In genomic region chr6:57278570-57278969, GRCh38 we compare ENCODE assay signal across 18 cellular contexts. TPM values are rescaled to one million over a fixed set of nuclear protein-coding genes. Genes with fewer than 3 reads are reported as not detected.
A peak's percentile ranks its signal among the peaks of the same experiment; 100 is the strongest.
DNase-seq lines count a peak whose midpoint lies in the region; TF ChIP-seq lines count a peak whose summit lies in the region.
"Had no signal": no experiment of that assay in that cellular context is flagged by ENCODE, and none has a peak within 500 bp of the region (broad histone marks: within the 10 kb centered on the region; RNA-seq: fewer than 3 reads in every experiment).

No MANE protein-coding gene starts in this region.

- H3F3A ChIP-seq in smooth muscle cell (ENCODE audit: low read depth), result peaks cover 10% of the 10 kb centered on the region

- no peaks in the 10 kb centered on the region for H3K79me2 ChIP-seq in osteoblast (ENCODE audit: insufficient read depth, low read length)
- H3K79me2 ChIP-seq in smooth muscle cell (ENCODE audit: low read depth), result no peaks in the 10 kb centered on the region

- H3K27me3 ChIP-seq in osteoblast (ENCODE audit: insufficient read depth, low read length), result no peaks in the 10 kb centered on the region
- H3K27me3 ChIP-seq in smooth muscle cell (ENCODE audit: low read depth), result no peaks in the 10 kb centered on the region
- no peaks in the 10 kb centered on the region for H3K27me3 ChIP-seq in CD8-positive, alpha-beta memory T cell (ENCODE audit: insufficient read depth, low read length, poor library complexity, severe bottlenecking)
- no peaks in the 10 kb centered on the region for H3K27me3 ChIP-seq in ovary
- H3K27me3 ChIP-seq: BLaER1 treated with 17β-estradiol and CSF1 and Interleukin-3, amounts not matched to agents 10 nM and 100 nM had no signal

- H3K9me3 Mint-ChIP-seq in CD8-positive, alpha-beta memory T cell, result no peaks in the 10 kb centered on the region
- H3K9me3 Mint-ChIP-seq: CD4-positive, alpha-beta memory T cell had no signal

- no peaks in the 10 kb centered on the region for H3K36me3 Mint-ChIP-seq in CD8-positive, alpha-beta memory T cell
- H3K36me3 Mint-ChIP-seq: CD4-positive, alpha-beta memory T cell had no signal

- H3K9me3 ChIP-seq in HEK293 (ENCODE audit: control insufficient read depth, insufficient read depth, low read depth, low read length) (no peaks in the 10 kb centered on the region), osteoblast (ENCODE audit: low read depth, low read length) (no peaks in the 10 kb centered on the region), smooth muscle cell (replicated peaks; ENCODE audit: low read depth) (no peaks in the 10 kb centered on the region), ovary (no peaks in the 10 kb centered on the region)
- H3K9me3 ChIP-seq in CD8-positive, alpha-beta memory T cell (ENCODE audit: low read length), result no peaks in the 10 kb centered on the region
- H3K9me3 ChIP-seq: A549, BE2C, Caco-2 had no signal

- H3K36me3 ChIP-seq in HEK293 (ENCODE audit: control insufficient read depth in 2 of 2, insufficient read depth in 1 of 2, low read length in 2 of 2), result no peaks in the 10 kb centered on the region
- no peaks in the 10 kb centered on the region for H3K36me3 ChIP-seq in osteoblast (ENCODE audit: insufficient read depth, low read length)
- no peaks in the 10 kb centered on the region for H3K36me3 ChIP-seq in smooth muscle cell (ENCODE audit: low read depth)
- no peaks in the 10 kb centered on the region for H3K36me3 ChIP-seq in CD8-positive, alpha-beta memory T cell (ENCODE audit: insufficient read depth, low read length)
- H3K36me3 ChIP-seq in ovary, result no peaks in the 10 kb centered on the region
- H3K36me3 ChIP-seq: BE2C; BLaER1 treated with 17β-estradiol and CSF1 and Interleukin-3, amounts not matched to agents 10 nM and 100 nM had no signal

- intact Hi-C loops in ovary (cut with DNase I), result no loop called here

- H3K4me2 ChIP-seq in osteoblast (ENCODE audit: insufficient read depth, low read length), result no peak overlapping the region
- peak overlapping the region; percentile 58 for H3K4me2 ChIP-seq in smooth muscle cell
- H3K4me2 ChIP-seq: A549; BLaER1 treated with 17β-estradiol and CSF1 and Interleukin-3, amounts not matched to agents 10 nM and 100 nM had no signal

- DNase-seq in osteoblast (ENCODE audit: insufficient read length, low spot score, missing footprints) (peak; percentile 43), smooth muscle cell (lab: John Stamatoyannopoulos, UW; ENCODE audit: unreplicated experiment) (no peak), ovary (no peak)
- no peak for DNase-seq in CD8-positive, alpha-beta memory T cell
- DNase-seq in activated CD8-positive, alpha-beta memory T cell treated with anti-CD3 and anti-CD28 coated beads, Interleukin-2, amount 50 U/mL, for 4 hours, result no peak
- DNase-seq: 8988T; ACHN; AML-193; BE2C; Caco-2; CD4-positive, alpha-beta memory T cell; DMS153; DND-41; H7; HCEC 1CT had no signal

- peak overlapping the region; percentile 58 for H2AFZ ChIP-seq in osteoblast (ENCODE audit: low read length)
- peak overlapping the region; percentile 5 for H2AFZ ChIP-seq in smooth muscle cell (ENCODE audit: low read depth)

- H3K4me3 ChIP-seq in HEK293 (ENCODE audit: low read depth, low read length) (no peak overlapping the region), osteoblast (ENCODE audit: insufficient read depth, low read length) (no peak overlapping the region), smooth muscle cell (no peak overlapping the region), ovary (no peak overlapping the region)
- no peak overlapping the region for H3K4me3 ChIP-seq in CD8-positive, alpha-beta memory T cell (ENCODE audit: low read length)
- H3K4me3 ChIP-seq: A549; BLaER1 treated with 17β-estradiol and CSF1 and Interleukin-3, amounts not matched to agents 10 nM and 100 nM had no signal

- peaks cover 14 to 31% of the 10 kb centered on the region in 2 donors for H3K27me3 Mint-ChIP-seq in CD8-positive, alpha-beta memory T cell

- no peak for TF ChIP-seq CTCF in HEK293 (tag by site-specific recombination; IDR thresholded peaks at IDR 0.05)
- TF ChIP-seq CTCF in osteoblast (IDR thresholded peaks at IDR 0.05; ENCODE audit: extremely low read depth, low read depth, low read length), result no peak
- TF ChIP-seq CTCF in smooth muscle cell (IDR thresholded peaks at IDR 0.05; ENCODE audit: borderline replicate concordance, insufficient read depth, poor library complexity, severe bottlenecking), result no peak
- TF ChIP-seq CTCF in ovary (IDR thresholded peaks at IDR 0.05), result no peak

- WGBS in smooth muscle cell (ENCODE audit: low lambda C conversion rate), result 98% methylated on average over 2 of the region's 2 CpGs
- 92 to 97% (median 96%) methylated on average over 2 of the region's 2 CpGs for WGBS in ovary, 3 donors

- H4K20me1 ChIP-seq in osteoblast (ENCODE audit: insufficient read depth, low read length) (no peaks in the 10 kb centered on the region), smooth muscle cell (ENCODE audit: low read depth) (no peaks in the 10 kb centered on the region)
- H4K20me1 ChIP-seq: BLaER1 treated with 17β-estradiol and CSF1 and Interleukin-3, amounts not matched to agents 10 nM and 100 nM had no signal

- no peaks in the 10 kb centered on the region for H3K4me1 Mint-ChIP-seq in CD8-positive, alpha-beta memory T cell
- H3K4me1 Mint-ChIP-seq: CD4-positive, alpha-beta memory T cell had no signal

- no peak overlapping the region for H3K4me3 Mint-ChIP-seq in CD8-positive, alpha-beta memory T cell
- H3K4me3 Mint-ChIP-seq: CD4-positive, alpha-beta memory T cell had no signal

- no peak overlapping the region for H3K27ac Mint-ChIP-seq in CD8-positive, alpha-beta memory T cell
- H3K27ac Mint-ChIP-seq: CD4-positive, alpha-beta memory T cell had no signal

- H3K9ac ChIP-seq in smooth muscle cell (ENCODE audit: low read depth), result no peak overlapping the region
- H3K9ac ChIP-seq: BLaER1 treated with 17β-estradiol and CSF1 and Interleukin-3, amounts not matched to agents 10 nM and 100 nM had no signal

- POLR2A ChIA-PET in HEK293 (lab: Yijun Ruan, JAX), result interaction anchor here (0.5 to 0.7 kb wide), 2 partner anchors 66 to 189 kb away, joined by 3 read pairs; partner anchors contain the start of gene ZNF451
- POLR2A ChIA-PET in CD8-positive, alpha-beta memory T cell (lab: Charles Lee), result no interaction called here

- no peak for TF ChIP-seq EP300 in ovary (IDR thresholded peaks at IDR 0.05)

- H3K4me1 ChIP-seq in HEK293 (ENCODE audit: control insufficient read depth, insufficient read depth, low read length), result no peaks in the 10 kb centered on the region
- peaks cover 5% of the 10 kb centered on the region for H3K4me1 ChIP-seq in osteoblast (ENCODE audit: insufficient read depth, low read length)
- H3K4me1 ChIP-seq in smooth muscle cell (ENCODE audit: low read depth), result peaks cover 19% of the 10 kb centered on the region
- no peaks in the 10 kb centered on the region for H3K4me1 ChIP-seq in CD8-positive, alpha-beta memory T cell (ENCODE audit: insufficient read depth, low read length)
- no peaks in the 10 kb centered on the region for H3K4me1 ChIP-seq in ovary (ENCODE audit: insufficient read depth)
- H3K4me1 ChIP-seq: A549; BE2C; BLaER1 treated with 17β-estradiol and CSF1 and Interleukin-3, amounts not matched to agents 10 nM and 100 nM; Caco-2 had no signal

- H3K27ac ChIP-seq in HEK293 (ENCODE audit: extremely low read depth, low read depth, low read length) (no peak overlapping the region), osteoblast (ENCODE audit: low read depth, low read length) (no peak overlapping the region), smooth muscle cell (ENCODE audit: low read depth) (peak overlapping the region; percentile 4), ovary (no peak overlapping the region)
- no peak overlapping the region for H3K27ac ChIP-seq in CD8-positive, alpha-beta memory T cell (ENCODE audit: low read depth, low read length)
- H3K27ac ChIP-seq: A549; BLaER1 treated with 17β-estradiol and CSF1 and Interleukin-3, amounts not matched to agents 10 nM and 100 nM had no signal

- TF ChIP-seq POLR2A in ovary (IDR thresholded peaks at IDR 0.05), result no peak

- CTCF ChIA-PET in HEK293 (lab: Yijun Ruan, JAX), result interaction anchor here (0.9 to 1.1 kb wide), 2 partner anchors 11 to 17 kb away, joined by 4 to 6 read pairs; no protein-coding TSS in a partner anchor
- CTCF ChIA-PET in CD8-positive, alpha-beta memory T cell (lab: Charles Lee), result interaction anchor here (2.6 kb wide), 1 partner anchor 12 kb away, joined by 8 read pairs; no protein-coding TSS in a partner anchor

TF ChIP-seq in HEK293, 187 proteins besides CTCF, POLR2A, EP300 and RAD21 (continues in another document):
- TF ChIP-seq ZBTB7A (tag by site-specific recombination; IDR thresholded peaks at IDR 0.05; ENCODE audit: low read depth), result no peak
- TF ChIP-seq HOXD13 (CRISPR knock-in tag; IDR thresholded peaks at IDR 0.05; ENCODE audit: borderline replicate concordance), result no peak
- peak; percentile 94; the same call in 1 of the 2 replicates for TF ChIP-seq MZF1 (tag by site-specific recombination; IDR thresholded peaks at IDR 0.05; ENCODE audit: borderline replicate concordance)
- TF ChIP-seq ZNF404 (tag by site-specific recombination; IDR thresholded peaks at IDR 0.05), result no peak
- no peak for TF ChIP-seq ZNF37A (tag by site-specific recombination; IDR thresholded peaks at IDR 0.05)
- no peak for TF ChIP-seq ZBTB1 (tag by site-specific recombination; IDR thresholded peaks at IDR 0.05)
- no peak for TF ChIP-seq ZNF626 (tag by site-specific recombination; IDR thresholded peaks at IDR 0.05)
- no peak for TF ChIP-seq ZNF433 (tag by site-specific recombination; IDR thresholded peaks at IDR 0.05; ENCODE audit: low read depth)

RNA-seq across cellular contexts. Expression of gene PRIM2, which starts 38.9 kb away (rescaled TPM):
- total RNA-seq in osteoblast, result 30.0 and 35.1 TPM in 2 replicates
- total RNA-seq in smooth muscle cell, result 13.7 and 18.1 TPM in 2 replicates
- polyA plus RNA-seq in smooth muscle cell, result 6.3 and 7.0 TPM in 2 replicates
- 10 to 100 TPM; 34.8 to 35.2 TPM for total RNA-seq in CD8-positive, alpha-beta memory T cell
- polyA plus RNA-seq in CD8-positive, alpha-beta memory T cell, result 7.0 TPM
- total RNA-seq in ovary, result 10 to 100 TPM in 4 of 7 donors, 1 to 10 TPM in 3; 8.9 to 12.0 (median 10.8) TPM
- polyA plus RNA-seq in ovary, result 1 to 10 TPM; 5.9 to 7.6 TPM

RNA-seq across cellular contexts. Expression of gene RAB23, which starts 56.5 kb away (rescaled TPM):
- 74.0 and 82.2 TPM in 2 replicates for total RNA-seq in osteoblast
- total RNA-seq in smooth muscle cell, result 95.3 and 112 TPM in 2 replicates
- polyA plus RNA-seq in smooth muscle cell, result 46.3 and 51.4 TPM in 2 replicates
- total RNA-seq in CD8-positive, alpha-beta memory T cell, result 1 to 10 TPM; 4.3 to 4.7 TPM
- 1.0 TPM for polyA plus RNA-seq in CD8-positive, alpha-beta memory T cell
- total RNA-seq in ovary, result 10 to 100 TPM; 14.2 to 24.7 (median 15.8) TPM
- 10 to 100 TPM; 16.7 to 31.0 TPM for polyA plus RNA-seq in ovary
